Comparison of ENCODE assay signal across 8 cellular contexts in the genomic region with DNA sequence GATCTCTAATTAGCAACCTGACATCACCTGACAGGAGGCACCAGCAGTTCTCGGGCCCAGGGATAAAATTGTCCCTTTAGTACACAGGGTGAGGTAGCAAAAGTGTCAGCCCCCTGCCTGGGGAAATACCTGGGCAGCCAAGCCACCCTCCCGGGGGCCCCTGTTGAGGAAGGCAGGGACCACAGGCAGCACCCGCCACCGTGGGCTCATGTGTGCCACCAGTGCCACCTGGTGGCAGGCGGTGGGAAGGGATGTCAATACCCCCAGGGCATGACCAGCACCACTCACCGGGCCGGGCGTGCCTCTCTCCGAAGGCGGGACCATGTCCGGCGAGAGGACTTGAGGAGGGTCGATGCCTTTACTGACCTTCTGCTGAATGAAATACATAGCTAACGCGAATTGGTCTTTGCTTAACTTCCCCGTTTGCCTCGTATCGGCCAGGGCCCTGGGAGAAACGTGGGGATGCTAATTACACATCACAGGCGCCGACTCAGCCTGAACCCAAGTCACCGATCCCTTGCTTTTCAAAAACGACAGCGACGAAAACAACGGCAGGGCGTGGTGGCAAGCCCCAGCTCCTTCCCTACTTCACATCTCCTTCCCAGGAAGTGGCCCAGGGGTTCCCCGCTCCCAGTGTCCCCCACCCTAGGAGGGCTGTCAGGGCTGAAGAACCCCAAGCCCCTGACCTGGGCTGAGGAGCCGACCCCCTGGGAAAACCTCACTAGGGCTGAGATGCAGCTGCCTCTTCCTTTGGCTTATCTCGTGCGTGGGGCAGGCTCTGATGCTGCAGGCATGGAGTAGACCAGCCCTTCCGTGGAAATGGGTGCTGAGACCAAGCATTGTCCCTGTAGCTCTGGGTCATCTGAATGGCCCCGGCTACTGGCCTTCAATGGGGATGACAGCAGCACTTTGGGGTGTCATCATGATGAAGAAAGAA. TPM values are rescaled to one million over a fixed set of nuclear protein-coding genes. Genes with fewer than 3 reads are reported as not detected.
DNase-seq lines count a peak whose midpoint lies in the region; ATAC-seq and TF ChIP-seq lines count a peak whose summit lies in the region.

No MANE protein-coding gene starts in this region.

- TF ChIP-seq CTCF in DND-41 (IDR thresholded peaks at IDR 0.05; ENCODE audit: borderline replicate concordance, extremely low read depth, low read length, poor library complexity, severe bottlenecking) (peak; percentile 89), spleen (IDR thresholded peaks at IDR 0.05 in 8 of 11, conservative IDR thresholded peaks at IDR 0.05 in 3 of 11) (peak; percentile 81 to 95 (median 90))

- H3K4me3 ChIP-seq in DND-41 (ENCODE audit: low read depth in 1 of 2, low read length in 2 of 2) (no peak overlapping the region), spleen (peak overlapping the region in 1 of 8 donors; percentile 8)

- 59 to 66% (median 60%) methylated on average over 29 to 33 of the region's 33 CpGs for WGBS in spleen, 5 donors

- peaks cover 24% of the 10 kb centered on the region for H4K20me1 ChIP-seq in DND-41 (ENCODE audit: insufficient read depth, low read length)

- no peak overlapping the region for H3K4me2 ChIP-seq in DND-41 (ENCODE audit: insufficient read depth, low read length)

- no peak overlapping the region for H2AFZ ChIP-seq in DND-41 (ENCODE audit: low read depth, low read length)

- DNase-seq in DND-41 = peak; percentile 63
- DNase-seq in HT-29 (ENCODE audit: low spot score) = peak; percentile 43
- peak; percentile 28 for DNase-seq in T-helper 22 cell (ENCODE audit: low read depth)
- peak; percentile 31 for DNase-seq in amniotic epithelial cell (ENCODE audit: low read depth)
- DNase-seq in hepatic stellate cell (ENCODE audit: low spot score) = peak; percentile 88
- DNase-seq in spleen = peak; percentile 94
- DNase-seq in DMS153 treated with DMSO at 0.1 percent for 48 hours (lab: John Stamatoyannopoulos, UW; ENCODE audit: unreplicated experiment) = no peak

- H3K9me3 ChIP-seq in DND-41 (ENCODE audit: insufficient read depth, low read length, severe bottlenecking) = no peaks in the 10 kb centered on the region
- H3K9me3 ChIP-seq in spleen = no peaks in the 10 kb centered on the region

- peak; percentile 93 for ATAC-seq in DND-41 (ENCODE audit: insufficient read depth, low read depth)
- no peak for ATAC-seq in HG02623 (IDR thresholded peaks at IDR 0.05; ENCODE audit: unreplicated experiment)

- H3K4me1 ChIP-seq in DND-41 (ENCODE audit: insufficient read depth, low read length) (no peaks in the 10 kb centered on the region), spleen (peaks cover 5 to 49% (median 17%) of the 10 kb centered on the region in 6 donors)

- H3K27ac ChIP-seq in DND-41 (ENCODE audit: low read length) (no peak overlapping the region), spleen (peak overlapping the region in 5 of 8 donors; percentile 24 to 80 (median 51))

- H3K27me3 ChIP-seq in DND-41 (ENCODE audit: insufficient read depth, low read length, poor library complexity) (no peaks in the 10 kb centered on the region), spleen (replicated peaks in 1 of 7) (no peaks in the 10 kb centered on the region)

- no peak overlapping the region for H3K9ac ChIP-seq in DND-41 (ENCODE audit: low read depth, low read length)

- H3K79me2 ChIP-seq in DND-41 (ENCODE audit: insufficient read depth, low read length) = no peaks in the 10 kb centered on the region

- intact Hi-C loops in spleen (cut with DNase I; ENCODE audit: low total_unique reads) = no loop called here

- H3K36me3 ChIP-seq in DND-41 (ENCODE audit: insufficient read depth, low read length) (peaks cover 87% of the 10 kb centered on the region), spleen (peaks cover 3 to 100% (median 82%) of the 10 kb centered on the region in 6 donors)

- TF ChIP-seq POLR2A in spleen (IDR thresholded peaks at IDR 0.05) = no peak

RNA-seq across cellular contexts. Expression of a gene that starts 53.8 kb away (rescaled TPM):
- 5.0 and 10.4 TPM in 2 replicates for total RNA-seq in HT-29 (2014; rRNA removed; shearing (Covaris generic))
- total RNA-seq in spleen = 10 to 100 TPM; 28.3 to 81.7 (median 50.3) TPM
- 10 to 100 TPM; 17.0 to 29.3 (median 20.0) TPM for polyA plus RNA-seq in spleen
